In the genomic region with DNA sequence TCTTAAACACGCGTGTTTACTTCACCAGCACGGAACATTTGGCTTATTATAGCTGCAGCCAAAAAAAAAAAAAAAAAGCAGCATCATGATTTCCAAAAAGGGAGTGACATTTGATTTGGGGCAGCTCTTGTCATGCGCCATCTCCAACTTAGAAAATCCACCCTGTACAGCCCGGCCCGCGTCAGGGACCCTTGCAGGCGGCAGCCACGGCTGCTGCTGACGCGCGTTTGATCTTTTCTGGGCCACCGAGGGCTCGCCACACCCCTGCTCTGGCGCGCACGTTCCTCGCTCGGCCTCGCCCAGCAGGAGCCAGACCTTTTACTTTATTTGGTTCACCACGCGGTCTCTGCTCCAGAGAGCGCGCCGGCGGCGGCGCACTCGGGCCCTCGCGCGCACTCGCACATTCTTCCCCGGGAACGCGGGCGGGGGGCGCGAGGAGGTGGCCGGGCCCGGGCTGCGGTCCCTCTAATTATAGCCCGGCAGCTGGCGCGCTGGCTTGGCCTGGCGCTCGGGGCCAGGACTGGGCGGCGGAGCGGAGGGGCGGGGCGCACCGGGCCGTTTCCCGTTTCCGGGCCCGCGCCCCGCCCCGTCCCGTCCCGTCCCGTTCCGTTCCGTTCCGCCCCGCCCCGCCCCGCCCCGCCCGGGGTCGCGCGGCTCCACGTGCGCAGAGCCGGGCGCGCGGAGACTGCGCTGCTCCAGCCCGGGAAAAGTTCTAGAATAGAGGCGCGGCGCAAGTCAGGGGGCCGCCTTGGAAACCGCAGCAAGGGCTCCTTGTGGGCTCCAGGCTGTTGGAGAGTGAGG, we compare ENCODE assay signal across 8 cellular contexts. TPM values are rescaled to one million over a fixed set of nuclear protein-coding genes. Genes with fewer than 3 reads are reported as not detected.
DNase-seq lines count a peak whose midpoint lies in the region; ATAC-seq and TF ChIP-seq lines count a peak whose summit lies in the region.

No MANE protein-coding gene starts in this region.

- no peaks in the 10 kb centered on the region for H3K9me3 ChIP-seq in HUES48 (ENCODE audit: control insufficient read depth, insufficient read depth, low read length)
- no peaks in the 10 kb centered on the region for H3K9me3 ChIP-seq in mucosa of rectum (ENCODE audit: control insufficient read depth in 2 of 2, low read length in 2 of 2)

- H3K4me3 ChIP-seq in HUES48 (ENCODE audit: low read depth, low read length) (peak overlapping the region; percentile 65), epithelial cell of proximal tubule (ENCODE audit: low read depth, low read length) (peak overlapping the region; percentile 56), mucosa of rectum (ENCODE audit: low read length in 2 of 2) (peak overlapping the region; percentile 63)

- H3K27ac ChIP-seq in HUES48 (ENCODE audit: low read depth, low read length) = peak overlapping the region; percentile 93
- peak overlapping the region; percentile 98 to 99 for H3K27ac ChIP-seq in mucosa of rectum (ENCODE audit: low read depth in 2 of 2, low read length in 2 of 2)

- peak overlapping the region; percentile 67 for H3K9ac ChIP-seq in HUES48 (ENCODE audit: low read depth, low read length)
- peak overlapping the region; percentile 66 to 100 for H3K9ac ChIP-seq in mucosa of rectum (ENCODE audit: low read depth in 1 of 2, low read length in 2 of 2)

- DNase-seq in DMS 273 treated with DMSO at 0.1 percent for 48 hours (lab: John Stamatoyannopoulos, UW) (peak; percentile 89), OCI-M1 (lab: John Stamatoyannopoulos, UW) (peak; percentile 96), activated T-cell treated with anti-CD3 and anti-CD28 coated beads for 48 hours (ENCODE audit: low read depth) (peak; percentile 81), epithelial cell of proximal tubule (ENCODE audit: low read depth) (no peak)
- peak; percentile 53 to 74 (median 67) for DNase-seq in stimulated activated naive CD4-positive, alpha-beta T cell (lab: John Stamatoyannopoulos, UW)

- H3K27me3 ChIP-seq in HUES48 (ENCODE audit: control insufficient read depth, insufficient read depth, low read length) (no peaks in the 10 kb centered on the region), mucosa of rectum (ENCODE audit: control insufficient read depth in 2 of 2, insufficient read depth in 2 of 2, low read length in 2 of 2) (no peaks in the 10 kb centered on the region)

- ATAC-seq in GM21447 (IDR thresholded peaks at IDR 0.05; ENCODE audit: unreplicated experiment) = peak; percentile 60

- no peak for TF ChIP-seq CTCF in epithelial cell of proximal tubule (conservative IDR thresholded peaks at IDR 0.05; ENCODE audit: low read depth, low read length)

- H3K4me1 ChIP-seq in HUES48 (ENCODE audit: control insufficient read depth, insufficient read depth, low read length) (peaks cover 53% of the 10 kb centered on the region), mucosa of rectum (ENCODE audit: control insufficient read depth in 2 of 2, insufficient read depth in 2 of 2, low read length in 2 of 2) (peaks cover 49 to 60% of the 10 kb centered on the region in 2 donors)

- peaks cover 10% of the 10 kb centered on the region for H3K36me3 ChIP-seq in HUES48 (ENCODE audit: control insufficient read depth, insufficient read depth, low read length)
- H3K36me3 ChIP-seq in mucosa of rectum (ENCODE audit: control insufficient read depth in 2 of 2, insufficient read depth in 2 of 2, low read length in 2 of 2) = peaks cover 0 to 14% of the 10 kb centered on the region in 2 donors

RNA-seq across cellular contexts. Expression of a gene that starts 10.2 kb away (rescaled TPM):
- 45.6 and 70.5 TPM in 2 replicates for total RNA-seq in epithelial cell of proximal tubule
